21 cellular contexts compared by ENCODE assay signal in the genomic region with DNA sequence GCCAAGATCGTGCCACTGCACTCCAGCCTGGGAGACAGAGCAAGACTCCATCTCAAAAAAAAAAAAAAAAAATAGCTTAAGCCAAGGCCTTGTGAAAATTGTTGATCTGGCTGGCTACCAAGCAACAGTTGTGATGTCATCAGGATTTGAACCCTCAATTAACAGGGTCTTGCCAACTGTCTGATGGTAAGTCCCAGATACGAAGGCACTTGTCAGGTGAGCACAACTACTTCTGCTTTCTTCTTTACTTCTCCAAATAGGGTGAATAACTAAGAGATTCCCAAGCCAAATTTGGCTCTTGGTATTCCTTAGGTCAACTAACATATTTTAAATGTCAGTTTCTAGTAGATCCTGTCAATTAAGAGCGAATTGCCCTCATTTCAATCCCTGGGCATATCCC. TPM values are rescaled to one million over a fixed set of nuclear protein-coding genes. Genes with fewer than 3 reads are reported as not detected.
A peak's percentile ranks its signal among the peaks of the same experiment; 100 is the strongest.
DNase-seq lines count a peak whose midpoint lies in the region; ATAC-seq, FAIRE-seq and TF ChIP-seq lines count a peak whose summit lies in the region.
"Had no signal": no experiment of that assay in that cellular context is flagged by ENCODE, and none has a peak within 500 bp of the region (broad histone marks: within the 10 kb centered on the region; RNA-seq: fewer than 3 reads in every experiment).

No MANE protein-coding gene starts in this region.

- no peak overlapping the region for H3K4me2 ChIP-seq in HepG2 (ENCODE audit: low read depth, low read length)

- intact Hi-C loops in HepG2 (cut with micrococcal nuclease; ENCODE audit: unreplicated experiment) (no loop called here), right lobe of liver (cut with DNase I) (no loop called here)

- BruUV-seq in HepG2 (replicated peaks; lab: Mats Ljungman, UMichigan): no TSS peak

- CTCF ChIA-PET in HepG2 (lab: Yijun Ruan, JAX; ENCODE audit: low intra/inter-chr PET ratio, low total read pairs): no interaction called here

- TF ChIP-seq POLR2A in HepG2 (IDR thresholded peaks at IDR 0.05; ENCODE audit: insufficient read depth in 1 of 2, low read depth in 2 of 2, low read length in 2 of 2): no peak
- TF ChIP-seq POLR2A in right lobe of liver (IDR thresholded peaks at IDR 0.05): no peak
- no peak for TF ChIP-seq POLR2A in NB4 (IDR thresholded peaks at IDR 0.05; ENCODE audit: extremely low read depth, insufficient read length)

- FAIRE-seq in HepG2 (lab: Jason Lieb, UNC): no peak
- FAIRE-seq: D721Med, H1 had no signal

- DNase-seq in HepG2 (ENCODE audit: low spot score): no peak
- no peak for DNase-seq in right lobe of liver
- peak; percentile 33 for DNase-seq in NB4 (ENCODE audit: low read depth)
- DNase-seq in astrocyte of the hippocampus (ENCODE audit: low read depth, low spot score): peak; percentile 27
- DNase-seq in amygdala (lab: John Stamatoyannopoulos, UW): no peak
- DNase-seq: C1 segment of cervical spinal cord, DMS79 treated with DMSO at 0.1 percent for 48 hours, NCI-H1417, NCI-H187, NCI-H2107, NCI-H2227 treated with DMSO at 0.1 percent for 48 hours, NCI-H510A treated with DMSO at 0.1 percent for 48 hours, Peyer's patch, Right ventricle myocardium superior, SW 1271, T-helper 2 cell had no signal

- no peaks in the 10 kb centered on the region; a peak in 1 of 5 replicates for H3K27me3 ChIP-seq in HepG2 (ENCODE audit: control insufficient read depth in 1 of 2, insufficient read depth in 2 of 2, low read length in 2 of 2)
- no peaks in the 10 kb centered on the region for H3K27me3 ChIP-seq in right lobe of liver
- H3K27me3 ChIP-seq: Peyer's patch had no signal

- no peak overlapping the region for H3K4me3 ChIP-seq in HepG2 (replicated peaks in 1 of 3; ENCODE audit: insufficient read depth in 1 of 3, low read depth in 2 of 3, low read length in 3 of 3)
- no peak overlapping the region for H3K4me3 ChIP-seq in right lobe of liver
- H3K4me3 ChIP-seq in NB4 (ENCODE audit: low read depth, low read length): no peak overlapping the region
- H3K4me3 ChIP-seq: Peyer's patch had no signal

- no peaks in the 10 kb centered on the region for H3K9me3 ChIP-seq in HepG2 (ENCODE audit: low read length)
- H3K9me3 ChIP-seq in right lobe of liver: no peaks in the 10 kb centered on the region
- H3K9me3 ChIP-seq: Peyer's patch had no signal

- 95% methylated on average over 3 of the region's 3 CpGs for WGBS in HepG2 (ENCODE audit: low lambda C conversion rate)
- WGBS in right lobe of liver (ENCODE audit: insufficient coverage, low coverage, low lambda C conversion rate, missing lambda C conversion rate): 80% methylated on average over 2 of the region's 3 CpGs

- H3K4me1 ChIP-seq in HepG2 (ENCODE audit: insufficient read depth, low read length) (peaks cover 32% of the 10 kb centered on the region), right lobe of liver (peaks cover 0 to 3% (median 0%) of the 10 kb centered on the region in 4 donors)
- H3K4me1 ChIP-seq: Peyer's patch had no signal

- no peaks in the 10 kb centered on the region for H4K20me1 ChIP-seq in HepG2 (ENCODE audit: insufficient read depth, low read length)

- ATAC-seq in HepG2 (no peak), right lobe of liver (no peak), HG02973 (IDR thresholded peaks at IDR 0.05; ENCODE audit: unreplicated experiment) (no peak), HG03520 (IDR thresholded peaks at IDR 0.05; ENCODE audit: unreplicated experiment) (no peak)

- H2AFZ ChIP-seq in HepG2 (ENCODE audit: low read length): no peak overlapping the region

- no peaks in the 10 kb centered on the region for H3K36me3 ChIP-seq in HepG2 (replicated peaks in 1 of 2; ENCODE audit: control insufficient read depth in 1 of 2, insufficient read depth in 2 of 2, low read length in 2 of 2)
- H3K36me3 ChIP-seq in right lobe of liver: no peaks in the 10 kb centered on the region
- H3K36me3 ChIP-seq: Peyer's patch had no signal

- no peak for TF ChIP-seq RAD21 in HepG2 (CRISPR knock-in tag; IDR thresholded peaks at IDR 0.05)

- no peak overlapping the region for H3K27ac ChIP-seq in HepG2 (ENCODE audit: extremely low read length, insufficient read depth, low read length)
- H3K27ac ChIP-seq in right lobe of liver: no peak overlapping the region
- H3K27ac ChIP-seq: Peyer's patch had no signal

- no peak overlapping the region for H3K9ac ChIP-seq in HepG2 (ENCODE audit: insufficient read depth, low read depth, low read length)

- TF ChIP-seq EP300 in HepG2 (IDR thresholded peaks at IDR 0.05; ENCODE audit: low read depth in 2 of 2, low read length in 2 of 2): no peak
- TF ChIP-seq EP300 in HepG2 (CRISPR knock-in tag; IDR thresholded peaks at IDR 0.05; ENCODE audit: borderline replicate concordance): no peak

- no peak for TF ChIP-seq CTCF in HepG2 (CRISPR knock-in tag; IDR thresholded peaks at IDR 0.05)
- TF ChIP-seq CTCF in right lobe of liver (IDR thresholded peaks at IDR 0.05): no peak
- no peak for TF ChIP-seq CTCF in NB4 (IDR thresholded peaks at IDR 0.05; ENCODE audit: low read depth, low read length)

- in situ Hi-C loops in HepG2 (cut with HindIII; ENCODE audit: extremely low pct_ligation_motif_present, low pct_unique_long_range_greater_than_20kb): no loop called here

- POLR2A ChIA-PET in HepG2 (lab: Yijun Ruan, JAX): no interaction called here

- H3K79me2 ChIP-seq in HepG2 (ENCODE audit: insufficient read depth, low read length): no peaks in the 10 kb centered on the region

RNA-seq across cellular contexts. Expression of a gene that starts 19.6 kb away (rescaled TPM):
- 71.4 and 103 TPM in 2 replicates for total RNA-seq in HepG2 (2016; rRNA removed; fragmentation: Illumina TruSeq; extraction: Trizol)
- 34.6 and 40.9 TPM in 2 replicates for total RNA-seq in HepG2 (2016; cell fraction: cytosol; rRNA removed; fragmentation: Illumina TruSeq; extraction: Trizol; ENCODE audit: low read depth)
- 68.8 and 97.8 TPM in 2 replicates for total RNA-seq in HepG2 (2016; cell fraction: insoluble cytoplasmic fraction; rRNA removed; fragmentation: Illumina TruSeq; extraction: Trizol)
- total RNA-seq in HepG2 (2016; cell fraction: membrane; rRNA removed; fragmentation: Illumina TruSeq; extraction: Trizol): 110 and 126 TPM in 2 replicates
- 55.1 and 65.4 TPM in 2 replicates for total RNA-seq in HepG2 (2016; cell fraction: nucleus; rRNA removed; fragmentation: Illumina TruSeq; extraction: Trizol)
- polyA plus RNA-seq in HepG2 (2011; rRNA removed): 112 and 115 TPM in 2 replicates
- 113 and 122 TPM in 2 replicates for polyA plus RNA-seq in HepG2 (2011; cell fraction: cytosol; rRNA removed)
- polyA plus RNA-seq in HepG2 (2011; cell fraction: nucleus; rRNA removed): 110 and 112 TPM in 2 replicates
- 80.4 and 124 TPM in 2 replicates for polyA plus RNA-seq in HepG2 (2012)
- polyA plus RNA-seq in HepG2 (2016; cell fraction: cytosol; fragmentation: Illumina TruSeq; extraction: Trizol; ENCODE audit: low read depth): 68.3 and 68.8 TPM in 2 replicates
- 137 and 157 TPM in 2 replicates for polyA plus RNA-seq in HepG2 (2016; cell fraction: insoluble cytoplasmic fraction; fragmentation: Illumina TruSeq; extraction: Trizol; ENCODE audit: low read depth)
- polyA plus RNA-seq in HepG2 (2016; cell fraction: membrane; fragmentation: Illumina TruSeq; extraction: Trizol; ENCODE audit: low read depth): 130 and 160 TPM in 2 replicates
- polyA plus RNA-seq in HepG2 (2016; cell fraction: nucleus; fragmentation: Illumina TruSeq; extraction: Trizol; ENCODE audit: insufficient read depth, low read depth): 103 and 117 TPM in 2 replicates
- 67.1 and 79.8 TPM in 2 replicates for polyA minus RNA-seq in HepG2 (2011; rRNA and poly(A)+ RNA removed; ENCODE audit: low replicate concordance)
- polyA minus RNA-seq in HepG2 (2011; cell fraction: cytosol; rRNA and poly(A)+ RNA removed): 86.8 and 115 TPM in 2 replicates
- 84.1 and 87.9 TPM in 2 replicates for polyA minus RNA-seq in HepG2 (2011; cell fraction: nucleus; rRNA and poly(A)+ RNA removed)
- 100 to 1,000 TPM in 2 of 6 experiments, 10 to 100 TPM in 4; 69.3 to 271 (median 72.8) TPM for total RNA-seq in right lobe of liver

RNA-seq across cellular contexts. Expression of a gene that starts 26.2 kb away (rescaled TPM):
- 2.7 and 3.2 TPM in 2 replicates for total RNA-seq in HepG2 (2016; rRNA removed; fragmentation: Illumina TruSeq; extraction: Trizol)
- 6.3 and 7.0 TPM in 2 replicates for total RNA-seq in HepG2 (2016; cell fraction: cytosol; rRNA removed; fragmentation: Illumina TruSeq; extraction: Trizol; ENCODE audit: low read depth)
- total RNA-seq in HepG2 (2016; cell fraction: insoluble cytoplasmic fraction; rRNA removed; fragmentation: Illumina TruSeq; extraction: Trizol): 2.7 and 3.2 TPM in 2 replicates
- 3.6 and 4.2 TPM in 2 replicates for total RNA-seq in HepG2 (2016; cell fraction: membrane; rRNA removed; fragmentation: Illumina TruSeq; extraction: Trizol)
- 3.1 and 3.8 TPM in 2 replicates for total RNA-seq in HepG2 (2016; cell fraction: nucleus; rRNA removed; fragmentation: Illumina TruSeq; extraction: Trizol)
- 3.3 and 3.4 TPM in 2 replicates for polyA plus RNA-seq in HepG2 (2011; rRNA removed)
- 1.8 and 2.1 TPM in 2 replicates for polyA plus RNA-seq in HepG2 (2011; cell fraction: cytosol; rRNA removed)
- polyA plus RNA-seq in HepG2 (2011; cell fraction: nucleus; rRNA removed): 5.7 TPM in 2 replicates
- 4.3 and 4.9 TPM in 2 replicates for polyA plus RNA-seq in HepG2 (2012)
- polyA plus RNA-seq in HepG2 (2016; cell fraction: cytosol; fragmentation: Illumina TruSeq; extraction: Trizol; ENCODE audit: low read depth): 2.5 and 2.8 TPM in 2 replicates
- 4.0 and 5.0 TPM in 2 replicates for polyA plus RNA-seq in HepG2 (2016; cell fraction: insoluble cytoplasmic fraction; fragmentation: Illumina TruSeq; extraction: Trizol; ENCODE audit: low read depth)
- 2.8 and 3.1 TPM in 2 replicates for polyA plus RNA-seq in HepG2 (2016; cell fraction: membrane; fragmentation: Illumina TruSeq; extraction: Trizol; ENCODE audit: low read depth)
- 7.6 and 7.9 TPM in 2 replicates for polyA plus RNA-seq in HepG2 (2016; cell fraction: nucleus; fragmentation: Illumina TruSeq; extraction: Trizol; ENCODE audit: insufficient read depth, low read depth)
- 7.2 and 11.6 TPM in 2 replicates for polyA minus RNA-seq in HepG2 (2011; rRNA and poly(A)+ RNA removed; ENCODE audit: low replicate concordance)
- 3.3 and 3.6 TPM in 2 replicates for polyA minus RNA-seq in HepG2 (2011; cell fraction: cytosol; rRNA and poly(A)+ RNA removed)
- 6.6 and 9.8 TPM in 2 replicates for polyA minus RNA-seq in HepG2 (2011; cell fraction: nucleus; rRNA and poly(A)+ RNA removed)
- 1 to 10 TPM; 3.1 to 4.5 (median 4.2) TPM for total RNA-seq in right lobe of liver

RNA-seq across cellular contexts. Expression of a gene that starts 47.4 kb away (rescaled TPM):
- 0.13 TPM in 1 of 2 replicates, not detected in the other for total RNA-seq in HepG2 (2016; rRNA removed; fragmentation: Illumina TruSeq; extraction: Trizol)
- not detected in 2 replicates for total RNA-seq in HepG2 (2016; cell fraction: cytosol; rRNA removed; fragmentation: Illumina TruSeq; extraction: Trizol; ENCODE audit: low read depth)
- 0.11 TPM in 1 of 2 replicates, not detected in the other for total RNA-seq in HepG2 (2016; cell fraction: insoluble cytoplasmic fraction; rRNA removed; fragmentation: Illumina TruSeq; extraction: Trizol)
- not detected in 2 replicates for total RNA-seq in HepG2 (2016; cell fraction: membrane; rRNA removed; fragmentation: Illumina TruSeq; extraction: Trizol)
- not detected in 2 replicates for total RNA-seq in HepG2 (2016; cell fraction: nucleus; rRNA removed; fragmentation: Illumina TruSeq; extraction: Trizol)
- polyA plus RNA-seq in HepG2 (2011; rRNA removed): 0.24 TPM in 1 of 2 replicates, not detected in the other
- polyA plus RNA-seq in HepG2 (2011; cell fraction: cytosol; rRNA removed): 0.10 and 0.13 TPM in 2 replicates
- polyA plus RNA-seq in HepG2 (2011; cell fraction: nucleus; rRNA removed): 0.17 and 0.21 TPM in 2 replicates
- 1.3 and 1.4 TPM in 2 replicates for polyA plus RNA-seq in HepG2 (2012)
- 0.08 and 0.14 TPM in 2 replicates for polyA plus RNA-seq in HepG2 (2016; cell fraction: cytosol; fragmentation: Illumina TruSeq; extraction: Trizol; ENCODE audit: low read depth)
- not detected in 2 replicates for polyA plus RNA-seq in HepG2 (2016; cell fraction: insoluble cytoplasmic fraction; fragmentation: Illumina TruSeq; extraction: Trizol; ENCODE audit: low read depth)
- polyA plus RNA-seq in HepG2 (2016; cell fraction: membrane; fragmentation: Illumina TruSeq; extraction: Trizol; ENCODE audit: low read depth): not detected in 2 replicates
- not detected in 2 replicates for polyA plus RNA-seq in HepG2 (2016; cell fraction: nucleus; fragmentation: Illumina TruSeq; extraction: Trizol; ENCODE audit: insufficient read depth, low read depth)
- polyA minus RNA-seq in HepG2 (2011; rRNA and poly(A)+ RNA removed; ENCODE audit: low replicate concordance): 0.65 TPM in 1 of 2 replicates, not detected in the other
- polyA minus RNA-seq in HepG2 (2011; cell fraction: cytosol; rRNA and poly(A)+ RNA removed): not detected in 2 replicates
- not detected in 2 replicates for polyA minus RNA-seq in HepG2 (2011; cell fraction: nucleus; rRNA and poly(A)+ RNA removed)
- under 1 TPM in 1 of 6 experiments, not detected in 5; 0.26 TPM for total RNA-seq in right lobe of liver
- total RNA-seq: MCF 10A, Peyer's patch, Right ventricle myocardium superior had no signal

Comparison
In these comparisons a context has a peak if more than half of its experiments do, and no peak if none do; other contexts are left out.
1. DNase-seq: peak in NB4 (single experiment) and astrocyte of the hippocampus (single experiment); none in HepG2 (single experiment), right lobe of liver (0 of 3) and amygdala (0 of 56).